2 cellular contexts compared by ENCODE assay signal in the genomic region with DNA sequence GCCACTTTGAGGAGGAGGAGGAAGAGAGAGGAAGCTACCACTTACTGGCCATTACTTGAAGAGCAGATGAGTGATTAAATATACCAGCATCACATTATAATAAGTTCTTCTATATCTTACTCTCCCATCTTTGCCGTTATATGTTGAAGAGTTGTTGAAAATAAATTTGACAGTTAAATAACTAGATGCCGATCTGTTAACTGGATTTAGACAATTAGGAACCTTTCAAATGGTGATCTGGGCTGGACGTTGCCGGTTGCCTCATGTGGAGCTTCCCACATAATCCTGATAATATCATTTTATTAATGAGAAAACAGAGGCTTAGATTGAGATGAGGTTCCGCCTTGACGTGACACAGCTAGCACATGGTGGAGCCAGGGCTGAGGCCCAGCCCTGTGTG.
TF ChIP-seq lines count a peak whose summit lies in the region.

No MANE protein-coding gene starts in this region.

TF ChIP-seq in SK-N-SH, 30 proteins besides CTCF, POLR2A, EP300 and RAD21 (continued from another document):
- TF ChIP-seq MEF2A (IDR thresholded peaks at IDR 0.05; ENCODE audit: borderline replicate concordance, low read depth): no peak

TF ChIP-seq in SK-N-SH treated with all-trans-retinoic acid at 6 μM for 48 hours, 23 proteins besides CTCF, POLR2A, EP300 and RAD21 (continued from another document):
- TF ChIP-seq CREB5 (CRISPR knock-in tag; IDR thresholded peaks at IDR 0.05; ENCODE audit: low read depth) (no peak), GLIS3 (CRISPR knock-in tag; IDR thresholded peaks at IDR 0.05) (no peak), ZFP30 (CRISPR knock-in tag; IDR thresholded peaks at IDR 0.05) (no peak), ZNF8 (CRISPR knock-in tag; IDR thresholded peaks at IDR 0.05) (no peak), CSDC2 (CRISPR knock-in tag; IDR thresholded peaks at IDR 0.05) (no peak), ZC3H10 (CRISPR knock-in tag; IDR thresholded peaks at IDR 0.05) (no peak), ZNF70 (CRISPR knock-in tag; IDR thresholded peaks at IDR 0.05) (no peak), TOX (CRISPR knock-in tag; IDR thresholded peaks at IDR 0.05; ENCODE audit: borderline replicate concordance) (no peak), TSHZ2 (CRISPR knock-in tag; IDR thresholded peaks at IDR 0.05) (no peak)
- TF ChIP-seq, protein P1, sequence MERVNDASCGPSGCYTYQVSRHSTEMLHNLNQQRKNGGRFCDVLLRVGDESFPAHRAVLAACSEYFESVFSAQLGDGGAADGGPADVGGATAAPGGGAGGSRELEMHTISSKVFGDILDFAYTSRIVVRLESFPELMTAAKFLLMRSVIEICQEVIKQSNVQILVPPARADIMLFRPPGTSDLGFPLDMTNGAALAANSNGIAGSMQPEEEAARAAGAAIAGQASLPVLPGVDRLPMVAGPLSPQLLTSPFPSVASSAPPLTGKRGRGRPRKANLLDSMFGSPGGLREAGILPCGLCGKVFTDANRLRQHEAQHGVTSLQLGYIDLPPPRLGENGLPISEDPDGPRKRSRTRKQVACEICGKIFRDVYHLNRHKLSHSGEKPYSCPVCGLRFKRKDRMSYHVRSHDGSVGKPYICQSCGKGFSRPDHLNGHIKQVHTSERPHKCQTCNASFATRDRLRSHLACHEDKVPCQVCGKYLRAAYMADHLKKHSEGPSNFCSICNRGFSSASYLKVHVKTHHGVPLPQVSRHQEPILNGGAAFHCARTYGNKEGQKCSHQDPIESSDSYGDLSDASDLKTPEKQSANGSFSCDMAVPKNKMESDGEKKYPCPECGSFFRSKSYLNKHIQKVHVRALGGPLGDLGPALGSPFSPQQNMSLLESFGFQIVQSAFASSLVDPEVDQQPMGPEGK (CRISPR knock-in tag; IDR thresholded peaks at IDR 0.05; ENCODE audit: borderline replicate concordance): no peak
